13 cellular contexts compared by ENCODE assay signal in the genomic region with DNA sequence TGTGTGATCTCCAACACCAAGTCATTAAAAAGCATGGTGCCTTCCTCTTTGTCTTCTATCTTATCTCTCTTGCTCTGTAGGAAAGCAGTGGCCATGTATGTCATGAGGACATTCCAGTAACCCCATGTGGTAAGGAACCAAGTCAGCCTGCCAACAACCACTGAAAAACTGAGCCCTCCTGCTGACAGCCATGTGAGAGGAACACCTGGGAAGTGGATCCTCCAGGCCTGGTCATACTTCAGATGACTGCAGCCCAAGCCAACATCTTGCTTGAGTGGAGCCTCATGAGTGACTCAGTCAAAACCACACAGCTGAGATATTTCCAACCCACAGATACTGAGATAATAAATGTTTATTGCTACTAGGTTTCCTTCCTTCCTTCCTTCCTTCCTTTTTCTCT.
DNase-seq lines count a peak whose midpoint lies in the region; ATAC-seq and TF ChIP-seq lines count a peak whose summit lies in the region.
"Had no signal": no experiment of that assay in that cellular context is flagged by ENCODE, and none has a peak within 500 bp of the region (broad histone marks: within the 10 kb centered on the region; RNA-seq: fewer than 3 reads in every experiment).

No MANE protein-coding gene starts in this region.

- H3K9me1 ChIP-seq in IMR-90 (ENCODE audit: insufficient read depth, low read length): no peaks in the 10 kb centered on the region

- no peak overlapping the region for H2BK20ac ChIP-seq in IMR-90 (ENCODE audit: low read depth, low read length)

- CTCF ChIA-PET in IMR-90 (lab: Yijun Ruan, JAX): no interaction called here

- no peak overlapping the region for H3K4me3 ChIP-seq in IMR-90 (ENCODE audit: insufficient read depth, low read depth, low read length)
- no peak overlapping the region for H3K4me3 ChIP-seq in mesendoderm (ENCODE audit: low read length)
- H3K4me3 ChIP-seq in ascending aorta: no peak overlapping the region
- no peak overlapping the region for H3K4me3 ChIP-seq in lower leg skin (ENCODE audit: low read depth, poor library complexity, severe bottlenecking)
- H3K4me3 ChIP-seq: pancreas had no signal

- H3K36me3 ChIP-seq in IMR-90 (ENCODE audit: control insufficient read depth, insufficient read depth, low read length): no peaks in the 10 kb centered on the region
- no peaks in the 10 kb centered on the region for H3K36me3 ChIP-seq in mesendoderm (ENCODE audit: control insufficient read depth, insufficient read depth, low read length)
- no peaks in the 10 kb centered on the region for H3K36me3 ChIP-seq in ascending aorta
- H3K36me3 ChIP-seq: pancreas had no signal

- in situ Hi-C loops in IMR-90 (cut with MboI; ENCODE audit: low sequenced_read_pairs): no loop called here

- no peak overlapping the region for H4K8ac ChIP-seq in IMR-90 (ENCODE audit: low read depth in 2 of 2, low read length in 2 of 2)
- H4K8ac ChIP-seq in mesendoderm (ENCODE audit: low read depth, low read length): no peak overlapping the region

- H2AFZ ChIP-seq in IMR-90 (replicated peaks; ENCODE audit: low read length, poor library complexity): no peak overlapping the region

- no peak overlapping the region for H3K4ac ChIP-seq in IMR-90 (ENCODE audit: low read depth, low read length)
- H3K4ac ChIP-seq in mesendoderm (ENCODE audit: low read depth, low read length): no peak overlapping the region

- H4K20me1 ChIP-seq in IMR-90 (ENCODE audit: insufficient read depth, low read length): no peaks in the 10 kb centered on the region

- H2BK15ac ChIP-seq in IMR-90 (ENCODE audit: low read depth, low read length): no peak overlapping the region
- H2BK15ac ChIP-seq in mesendoderm (replicated peaks; ENCODE audit: low read depth): no peak overlapping the region

- H3K4me1 ChIP-seq in IMR-90 (ENCODE audit: control insufficient read depth, insufficient read depth, low read length): no peaks in the 10 kb centered on the region
- no peaks in the 10 kb centered on the region for H3K4me1 ChIP-seq in mesendoderm (ENCODE audit: control insufficient read depth, low read depth, low read length)
- H3K4me1 ChIP-seq in ascending aorta: no peaks in the 10 kb centered on the region
- H3K4me1 ChIP-seq: pancreas had no signal

- H3K27me3 ChIP-seq in IMR-90 (ENCODE audit: control insufficient read depth, insufficient read depth, low read length): no peaks in the 10 kb centered on the region
- H3K27me3 ChIP-seq in mesendoderm (ENCODE audit: insufficient read depth, low read length, poor library complexity): no peaks in the 10 kb centered on the region
- H3K27me3 ChIP-seq in ascending aorta: no peaks in the 10 kb centered on the region
- H3K27me3 ChIP-seq: pancreas had no signal

- H3K9ac ChIP-seq in IMR-90 (ENCODE audit: low read depth, low read length) (no peak overlapping the region), mesendoderm (ENCODE audit: low read length) (no peak overlapping the region)

- no peak overlapping the region for H3K56ac ChIP-seq in IMR-90 (ENCODE audit: extremely low read depth, insufficient read depth, low read length)
- H3K56ac ChIP-seq in mesendoderm (ENCODE audit: low read length): no peak overlapping the region

- H3K79me1 ChIP-seq in IMR-90 (ENCODE audit: low read depth in 1 of 2, low read length in 2 of 2): no peaks in the 10 kb centered on the region
- H3K79me1 ChIP-seq in mesendoderm (ENCODE audit: low read length): no peaks in the 10 kb centered on the region

- TF ChIP-seq CTCF in IMR-90 (conservative IDR thresholded peaks at IDR 0.05; ENCODE audit: low read depth, low read length) (no peak), ascending aorta (IDR thresholded peaks at IDR 0.05) (no peak), lower leg skin (IDR thresholded peaks at IDR 0.05) (no peak)

- TF ChIP-seq POLR2A in IMR-90 (IDR thresholded peaks at IDR 0.05; ENCODE audit: low read depth, low read length) (no peak), lower leg skin (IDR thresholded peaks at IDR 0.05) (no peak)

- ATAC-seq in IMR-90 (ENCODE audit: low read depth) (peak; percentile 24), esophagus mucosa (no peak)
- ATAC-seq: pancreas; stimulated activated naive CD8-positive, alpha-beta T cell treated with anti-CD3 and anti-CD28 coated beads, Interleukin-15, Interleukin-2, amounts not matched to agents 100 U/mL and 50 U/mL, for 24 hours had no signal

- H3K27ac ChIP-seq in IMR-90 (ENCODE audit: insufficient read depth, low read length) (no peak overlapping the region), mesendoderm (ENCODE audit: low read depth, low read length) (no peak overlapping the region), ascending aorta (no peak overlapping the region)
- H3K27ac ChIP-seq: pancreas had no signal

- no peaks in the 10 kb centered on the region for H3K79me2 ChIP-seq in mesendoderm (ENCODE audit: control insufficient read depth, insufficient read depth, low read length)

- peak; percentile 86 for DNase-seq in Daoy (ENCODE audit: low read depth)
- DNase-seq in IMR-90: peak; percentile 58
- DNase-seq in astrocyte of the hippocampus (ENCODE audit: low read depth, low spot score): peak; percentile 81
- peak; percentile 94 for DNase-seq in mesendoderm
- no peak for DNase-seq in ascending aorta (ENCODE audit: low spot score in 2 of 2)
- DNase-seq in Ammon's horn (ENCODE audit: low spot score): no peak
- DNase-seq in lower leg skin (ENCODE audit: low spot score in 2 of 2): no peak
- DNase-seq: activated CD4-positive, alpha-beta T cell treated with anti-CD3 and anti-CD28 coated beads for 4 hours; Calu3; NCI-H446; pancreas; stimulated activated naive CD8-positive, alpha-beta T cell treated with anti-CD3 and anti-CD28 coated beads, Interleukin-15, Interleukin-2, amounts not matched to agents 100 U/mL and 50 U/mL, for 24 hours had no signal

- no peak overlapping the region for H4K91ac ChIP-seq in IMR-90 (ENCODE audit: insufficient read depth, low read depth, low read length)

- H3K14ac ChIP-seq in IMR-90 (replicated peaks; ENCODE audit: low read depth, low read length): no peak overlapping the region

- H3K18ac ChIP-seq in IMR-90 (ENCODE audit: low read depth, low read length) (no peak overlapping the region), mesendoderm (ENCODE audit: low read length) (no peak overlapping the region)

- POLR2A ChIA-PET in IMR-90 (lab: Charles Lee; ENCODE audit: unreplicated experiment): no interaction called here

- no peak for TF ChIP-seq RAD21 in IMR-90 (IDR thresholded peaks at IDR 0.05; ENCODE audit: low read length)

- intact Hi-C loops in IMR-90 (cut with micrococcal nuclease) (no loop called here), ascending aorta (cut with DNase I) (no loop called here), lower leg skin (cut with DNase I; ENCODE audit: low total_unique reads) (no loop called here)

- H4K5ac ChIP-seq in IMR-90 (ENCODE audit: low read depth, low read length) (no peak overlapping the region), mesendoderm (ENCODE audit: low read length) (no peak overlapping the region)

- H2BK5ac ChIP-seq in IMR-90 (ENCODE audit: low read depth, low read length, poor library complexity, severe bottlenecking) (no peak overlapping the region), mesendoderm (ENCODE audit: low read length) (no peak overlapping the region)

- no peak overlapping the region for H3K23ac ChIP-seq in IMR-90 (ENCODE audit: low read depth, low read length)
- H3K23ac ChIP-seq in mesendoderm (ENCODE audit: low read length): no peak overlapping the region

- dilution Hi-C loops in IMR-90 (cut with HindIII; ENCODE audit: low sequenced_read_pairs, unreplicated experiment): no loop called here

- H3K9me3 ChIP-seq in IMR-90 (ENCODE audit: control insufficient read depth, insufficient read depth, low read length) (no peaks in the 10 kb centered on the region), ascending aorta (no peaks in the 10 kb centered on the region)
- H3K9me3 ChIP-seq: pancreas had no signal

- H2BK120ac ChIP-seq in IMR-90 (ENCODE audit: low read depth, low read length): no peak overlapping the region
- no peak overlapping the region for H2BK120ac ChIP-seq in mesendoderm (ENCODE audit: low read depth, low read length)

- no peak overlapping the region for H3K4me2 ChIP-seq in IMR-90 (ENCODE audit: low read depth, low read length)
- no peak overlapping the region for H3K4me2 ChIP-seq in mesendoderm (ENCODE audit: low read length)

- BruUV-seq in IMR-90 (replicated peaks; lab: Mats Ljungman, UMichigan): no TSS peak

- no peak overlapping the region for H2AK9ac ChIP-seq in IMR-90 (replicated peaks; ENCODE audit: low read depth, low read length, poor library complexity)

- no peak overlapping the region for H2AK5ac ChIP-seq in IMR-90 (ENCODE audit: low read depth, low read length)
- no peak overlapping the region for H2AK5ac ChIP-seq in mesendoderm (ENCODE audit: low read length)

TF ChIP-seq in IMR-90, 13 proteins besides CTCF, POLR2A, EP300 and RAD21 (continues in another document):
- TF ChIP-seq BHLHE40 (IDR thresholded peaks at IDR 0.05; ENCODE audit: low read depth, low read length) (no peak), USF2 (IDR thresholded peaks at IDR 0.05; ENCODE audit: low read depth, low read length) (no peak), MXI1 (IDR thresholded peaks at IDR 0.05; ENCODE audit: borderline replicate concordance, low read depth, low read length) (no peak), NFE2L2 (IDR thresholded peaks at IDR 0.05; ENCODE audit: low read depth, low read length) (no peak), SMC3 (IDR thresholded peaks at IDR 0.05; ENCODE audit: low read depth, low read length) (no peak), RFX5 (IDR thresholded peaks at IDR 0.05; ENCODE audit: low read depth, low read length) (no peak), FOS (IDR thresholded peaks at IDR 0.05; ENCODE audit: low read depth, low read length) (no peak), RCOR1 (IDR thresholded peaks at IDR 0.05; ENCODE audit: insufficient replicate concordance, low read length) (no peak), CHD1 (IDR thresholded peaks at IDR 0.05; ENCODE audit: low read depth, low read length) (no peak), CEBPB (IDR thresholded peaks at IDR 0.05; ENCODE audit: low read depth, low read length) (no peak)

Comparison
In these comparisons a context has a peak if more than half of its experiments do, and no peak if none do; other contexts are left out.
1. DNase-seq: peak in Daoy (single experiment), IMR-90 (single experiment), astrocyte of the hippocampus (single experiment) and mesendoderm (single experiment); none in ascending aorta (0 of 2), Ammon's horn (single experiment) and lower leg skin (0 of 2).